ENCODE assay signal across 28 cellular contexts in genomic region chr2:25201794-25202193, GRCh38. TPM values are rescaled to one million over a fixed set of nuclear protein-coding genes. Genes with fewer than 3 reads are reported as not detected.
"Had no signal": no experiment of that assay in that cellular context is flagged by ENCODE, and none has a peak within 500 bp of the region (broad histone marks: within the 10 kb centered on the region; RNA-seq: fewer than 3 reads in every experiment).

No MANE protein-coding gene starts in this region.

- H3K4me3 ChIP-seq: breast epithelium, esophagus squamous epithelium, heart right ventricle, lower lobe of right lung, skin epidermis, thoracic aorta had no signal

- H3K4me3 Mint-ChIP-seq: activated B cell treated with CpG ODN at 0.5 μM for 24 hours; activated CD8-positive, alpha-beta memory T cell treated with anti-CD3 and anti-CD28 coated beads, Interleukin-2, amount 10 ng/mL, durations not matched to agents 7 days and 5 days; activated CD8-positive, alpha-beta T cell treated with anti-CD3 and anti-CD28 coated beads, Interleukin-2, amount 10 ng/mL, durations not matched to agents 7 days and 5 days; activated naive CD4-positive, alpha-beta T cell treated with anti-CD3 and anti-CD28 coated beads, Interleukin-2, amount 50 U/mL, for 24 hours; activated naive CD8-positive, alpha-beta T cell treated with anti-CD3 and anti-CD28 coated beads, Interleukin-2, amount 50 U/mL, for 24 hours; T-helper 2 cell treated with Interferon-gamma antibody and Interleukin-4, amounts not matched to agents 5 μg/mL and 100 μg/mL, for 36 hours had no signal

- ATAC-seq: activated CD8-positive, alpha-beta memory T cell treated with anti-CD3 and anti-CD28 coated beads, Interleukin-2, amount 10 ng/mL, durations not matched to agents 7 days and 5 days; activated naive CD8-positive, alpha-beta T cell treated with anti-CD3 and anti-CD28 coated beads, Interleukin-2, amount 50 U/mL, for 24 hours; left lobe of liver; naive thymus-derived CD8-positive, alpha-beta T cell; sciatic nerve had no signal

- H3K36me3 Mint-ChIP-seq: activated CD8-positive, alpha-beta memory T cell treated with anti-CD3 and anti-CD28 coated beads, Interleukin-2, amount 10 ng/mL, durations not matched to agents 7 days and 5 days; activated naive CD4-positive, alpha-beta T cell treated with anti-CD3 and anti-CD28 coated beads, Interleukin-2, amount 50 U/mL, for 24 hours; naive thymus-derived CD8-positive, alpha-beta T cell had no signal

- H3K27me3 ChIP-seq: breast epithelium had no signal

- H3K9me3 ChIP-seq: breast epithelium, esophagus squamous epithelium, heart right ventricle, lower lobe of right lung, thoracic aorta had no signal

- H3K9me3 Mint-ChIP-seq: activated B cell treated with CpG ODN at 0.5 μM for 24 hours; activated naive CD4-positive, alpha-beta T cell treated with anti-CD3 and anti-CD28 coated beads, Interleukin-2, amount 50 U/mL, for 24 hours; activated naive CD8-positive, alpha-beta T cell treated with anti-CD3 and anti-CD28 coated beads, Interleukin-2, amount 50 U/mL, for 24 hours; activated T-helper 2 cell treated with anti-CD3 and anti-CD28 coated beads, Interferon-gamma antibody, Interleukin-2, Interleukin-4, amounts not matched to agents 10 μg/mL and 5 μg/mL and 100 μg/mL, durations not matched to agents 14 hours and 24 hours and 36 hours; naive thymus-derived CD8-positive, alpha-beta T cell; T-helper 2 cell treated with Interferon-gamma antibody and Interleukin-4, amounts not matched to agents 5 μg/mL and 100 μg/mL, for 36 hours had no signal

- H3K27ac Mint-ChIP-seq: activated B cell treated with CpG ODN at 0.5 μM for 24 hours; activated CD8-positive, alpha-beta memory T cell treated with anti-CD3 and anti-CD28 coated beads, Interleukin-2, amount 10 ng/mL, durations not matched to agents 7 days and 5 days; activated naive CD4-positive, alpha-beta T cell treated with anti-CD3 and anti-CD28 coated beads, Interleukin-2, amount 50 U/mL, for 24 hours; activated naive CD8-positive, alpha-beta T cell treated with anti-CD3 and anti-CD28 coated beads, Interleukin-2, amount 50 U/mL, for 24 hours; activated T-helper 2 cell treated with anti-CD3 and anti-CD28 coated beads, Interferon-gamma antibody, Interleukin-2, Interleukin-4, amounts not matched to agents 10 μg/mL and 5 μg/mL and 100 μg/mL, durations not matched to agents 14 hours and 24 hours and 36 hours; T-helper 2 cell treated with Interferon-gamma antibody and Interleukin-4, amounts not matched to agents 5 μg/mL and 100 μg/mL, for 36 hours had no signal

- H3K36me3 ChIP-seq: breast epithelium, esophagus squamous epithelium, heart right ventricle, lower lobe of right lung, thoracic aorta had no signal

- DNase-seq: activated B cell treated with CpG ODN at 0.5 μM for 24 hours; activated CD8-positive, alpha-beta memory T cell treated with anti-CD3 and anti-CD28 coated beads, Interleukin-2, amount 10 ng/mL, durations not matched to agents 7 days and 5 days; activated CD8-positive, alpha-beta T cell treated with anti-CD3 and anti-CD28 coated beads, Interleukin-2, amount 10 ng/mL, durations not matched to agents 7 days and 5 days; activated naive CD8-positive, alpha-beta T cell treated with anti-CD3 and anti-CD28 coated beads, Interleukin-2, amount 50 U/mL, for 24 hours; activated T-cell treated with anti-CD3 and anti-CD28 coated beads, Interleukin-2, amount 50 U/mL, for 48 hours; amygdala; central memory CD4-positive, alpha-beta T cell; effector CD4-positive, alpha-beta T cell; esophagus squamous epithelium; foreskin melanocyte; heart right ventricle; kidney glomerular epithelial cell; lower lobe of right lung; mesenchymal stem cell; stimulated activated CD4-positive, alpha-beta T cell treated with anti-CD3 and anti-CD28 coated beads, Interleukin-12 subunit alpha, Interleukin-12 subunit beta, amount 100 ng/mL, for 4 hours; stimulated activated CD4-positive, alpha-beta T cell treated with anti-CD3 and anti-CD28 coated beads, Interleukin-4, amount 100 ng/mL, for 24 hours; stimulated activated naive CD4-positive, alpha-beta T cell; trophoblast cell had no signal

- H3K4me1 ChIP-seq: breast epithelium, lower lobe of right lung had no signal

- H3K27ac ChIP-seq: breast epithelium, esophagus squamous epithelium, heart right ventricle, lower lobe of right lung, skin epidermis, thoracic aorta had no signal

- H3K27me3 Mint-ChIP-seq: activated B cell treated with CpG ODN at 0.5 μM for 24 hours; activated naive CD4-positive, alpha-beta T cell treated with anti-CD3 and anti-CD28 coated beads, Interleukin-2, amount 50 U/mL, for 24 hours; activated naive CD8-positive, alpha-beta T cell treated with anti-CD3 and anti-CD28 coated beads, Interleukin-2, amount 50 U/mL, for 24 hours; naive thymus-derived CD8-positive, alpha-beta T cell had no signal

RNA-seq across cellular contexts. Expression of gene POMC, which starts 33.4 kb away (rescaled TPM):
- total RNA-seq: osteocyte had no signal
